27 cellular contexts compared by ENCODE assay signal in genomic region chr14:97074456-97074855, GRCh38.
"Had no signal": no experiment of that assay in that cellular context is flagged by ENCODE, and none has a peak within 500 bp of the region (broad histone marks: within the 10 kb centered on the region; RNA-seq: fewer than 3 reads in every experiment).

No MANE protein-coding gene starts in this region.

- ATAC-seq: activated CD4-positive, alpha-beta T cell treated with anti-CD3 and anti-CD28 coated beads for 36 hours; activated CD4-positive, CD25-positive, alpha-beta regulatory T cell treated with anti-CD3 and anti-CD28 coated beads, Interleukin-2, amount 50 U/mL, for 24 hours; activated CD8-positive, alpha-beta T cell treated with anti-CD3 and anti-CD28 coated beads, Interleukin-2, amount 10 ng/mL, durations not matched to agents 7 days and 5 days; Panc1; Right ventricle myocardium inferior; WTC11 had no signal

- H3K4me3 ChIP-seq: ascending aorta, cardiac muscle cell had no signal

- H3K9me3 ChIP-seq: ascending aorta had no signal

- H3K36me3 ChIP-seq: ascending aorta, cardiac muscle cell had no signal

- H3K27me3 ChIP-seq: ascending aorta, cardiac muscle cell had no signal

- H3K4me1 ChIP-seq: ascending aorta had no signal

- FAIRE-seq: TTC549 had no signal

- H3K27ac ChIP-seq: ascending aorta, cardiac muscle cell had no signal

- DNase-seq: activated CD4-positive, alpha-beta T cell treated with anti-CD3 and anti-CD28 coated beads for 36 hours; activated CD4-positive, alpha-beta T cell treated with anti-CD3 and anti-CD28 coated beads, Interleukin-2, amount 10 ng/mL, durations not matched to agents 7 days and 5 days; activated CD4-positive, alpha-beta T cell treated with anti-CD3 and anti-CD28 coated beads, Interleukin-2, amount 50 U/mL, for 48 hours; activated CD8-positive, alpha-beta T cell treated with anti-CD3 and anti-CD28 coated beads, Interleukin-2, amount 10 ng/mL, durations not matched to agents 7 days and 5 days; activated gamma-delta T cell; activated naive CD4-positive, alpha-beta T cell treated with Interleukin-2 at 50 U/mL for 16 hours; activated naive CD8-positive, alpha-beta T cell treated with anti-CD3 and anti-CD28 coated beads, Interleukin-2, amount 10 ng/mL, durations not matched to agents 7 days and 5 days; activated T-cell treated with anti-CD3 and anti-CD28 coated beads, Interleukin-2, amount 50 U/mL, for 24 hours; Karpas-422; NCI-H1105; NCI-H1417 treated with DMSO at 0.1 percent for 48 hours; NCI-H187 treated with DMSO at 0.1 percent for 48 hours; NCI-H2081; NCI-H226; NCI-H446 treated with DMSO at 0.1 percent for 48 hours; NCI-H524; NCI-H69; RPMI8226; SIG-M5; T1000 had no signal
